In genomic region chr4:46844325-46844917, GRCh38 we compare ENCODE assay signal across 9 cellular contexts.
DNase-seq lines count a peak whose midpoint lies in the region; ATAC-seq and TF ChIP-seq lines count a peak whose summit lies in the region.
"Had no signal": no experiment of that assay in that cellular context is flagged by ENCODE, and none has a peak within 500 bp of the region (broad histone marks: within the 10 kb centered on the region; RNA-seq: fewer than 3 reads in every experiment).

No MANE protein-coding gene starts in this region.

- no peak for TF ChIP-seq POLR2A in breast epithelium (IDR thresholded peaks at IDR 0.05)

- H3K27ac ChIP-seq in breast epithelium (no peak overlapping the region), lower lobe of right lung (no peak overlapping the region)

- TF ChIP-seq CTCF in LNCAP (IDR thresholded peaks at IDR 0.05) (peak; percentile 76), breast epithelium (IDR thresholded peaks at IDR 0.05) (peak in 2 of 3 donors; percentile 31 to 38), lower lobe of right lung (IDR thresholded peaks at IDR 0.05) (peak; percentile 58)

- ATAC-seq in GM19372 (IDR thresholded peaks at IDR 0.05; ENCODE audit: low read depth, unreplicated experiment): peak; percentile 67
- peak in 1 of 2 donors; percentile 19 for ATAC-seq in lower lobe of right lung
- no peak for ATAC-seq in stimulated activated naive CD8-positive, alpha-beta T cell treated with anti-CD3 and anti-CD28 coated beads, Interleukin-15, amount 100 ng/mL, for 72 hours
- no peak for ATAC-seq in GM21825 (IDR thresholded peaks at IDR 0.05; ENCODE audit: unreplicated experiment)

- H3K27ac Mint-ChIP-seq in stimulated activated naive CD8-positive, alpha-beta T cell treated with anti-CD3 and anti-CD28 coated beads, Interleukin-15, amount 100 ng/mL, for 72 hours: no peak overlapping the region
- H3K27ac Mint-ChIP-seq: stimulated activated naive CD8-positive, alpha-beta T cell treated with anti-CD3 and anti-CD28 coated beads, Interleukin-15, Interleukin-2, amounts not matched to agents 100 ng/mL and 50 ng/mL, for 24 hours had no signal

- H3K9me3 Mint-ChIP-seq in stimulated activated naive CD8-positive, alpha-beta T cell treated with anti-CD3 and anti-CD28 coated beads, Interleukin-15, amount 100 ng/mL, for 72 hours: no peaks in the 10 kb centered on the region
- H3K9me3 Mint-ChIP-seq: stimulated activated naive CD8-positive, alpha-beta T cell treated with anti-CD3 and anti-CD28 coated beads, Interleukin-15, Interleukin-2, amounts not matched to agents 100 ng/mL and 50 ng/mL, for 24 hours had no signal

- H3K4me1 Mint-ChIP-seq in stimulated activated naive CD8-positive, alpha-beta T cell treated with anti-CD3 and anti-CD28 coated beads, Interleukin-15, amount 100 ng/mL, for 72 hours: no peaks in the 10 kb centered on the region

- H3K4me1 ChIP-seq in breast epithelium: no peaks in the 10 kb centered on the region
- no peaks in the 10 kb centered on the region for H3K4me1 ChIP-seq in lower lobe of right lung

- H3K36me3 ChIP-seq in breast epithelium: no peaks in the 10 kb centered on the region
- H3K36me3 ChIP-seq in lower lobe of right lung: no peaks in the 10 kb centered on the region

- H3K27me3 Mint-ChIP-seq in stimulated activated naive CD8-positive, alpha-beta T cell treated with anti-CD3 and anti-CD28 coated beads, Interleukin-15, amount 100 ng/mL, for 72 hours: peaks cover 10% of the 10 kb centered on the region
- H3K27me3 Mint-ChIP-seq: stimulated activated naive CD8-positive, alpha-beta T cell treated with anti-CD3 and anti-CD28 coated beads, Interleukin-15, Interleukin-2, amounts not matched to agents 100 ng/mL and 50 ng/mL, for 24 hours had no signal

- H3K4me3 Mint-ChIP-seq in stimulated activated naive CD8-positive, alpha-beta T cell treated with anti-CD3 and anti-CD28 coated beads, Interleukin-15, amount 100 ng/mL, for 72 hours: no peak overlapping the region
- H3K4me3 Mint-ChIP-seq: stimulated activated naive CD8-positive, alpha-beta T cell treated with anti-CD3 and anti-CD28 coated beads, Interleukin-15, Interleukin-2, amounts not matched to agents 100 ng/mL and 50 ng/mL, for 24 hours had no signal

- H3K27me3 ChIP-seq in breast epithelium (no peaks in the 10 kb centered on the region), lower lobe of right lung (ENCODE audit: low read depth) (no peaks in the 10 kb centered on the region)

- H3K4me3 ChIP-seq in breast epithelium (no peak overlapping the region), lower lobe of right lung (no peak overlapping the region)

- DNase-seq in COLO829 (ENCODE audit: low spot score) (peak; percentile 4), SKM-1 (lab: John Stamatoyannopoulos, UW; ENCODE audit: unreplicated experiment) (peak; percentile 60), breast epithelium (ENCODE audit: low spot score in 2 of 2) (no peak), lower lobe of right lung (no peak)
- DNase-seq in stimulated activated naive CD8-positive, alpha-beta T cell treated with anti-CD3 and anti-CD28 coated beads, Interleukin-15, amount 100 ng/mL, for 72 hours: peak; percentile 36 to 38

- intact Hi-C loops in breast epithelium (cut with DNase I; ENCODE audit: low total_unique reads) (no loop called here), lower lobe of right lung (cut with DNase I) (no loop called here)

- H3K9me3 ChIP-seq in breast epithelium (no peaks in the 10 kb centered on the region), lower lobe of right lung (no peaks in the 10 kb centered on the region)

Comparison
In these comparisons a context has a peak if more than half of its experiments do, and no peak if none do; other contexts are left out.
1. DNase-seq: peak in COLO829 (single experiment), SKM-1 (single experiment) and stimulated activated naive CD8-positive, alpha-beta T cell treated with anti-CD3 and anti-CD28 coated beads, Interleukin-15, amount 100 ng/mL, for 72 hours (2 of 2); none in breast epithelium (0 of 2) and lower lobe of right lung (single experiment).
2. Peak in every context shown above with its lines, with median percentiles within 50 percentile points of each other: CTCF ChIP-seq.